10 cellular contexts compared by ENCODE assay signal in genomic region chr16:30966033-30966619, GRCh38. TPM values are rescaled to one million over a fixed set of nuclear protein-coding genes. Genes with fewer than 3 reads are reported as not detected.
DNase-seq lines count a peak whose midpoint lies in the region; ATAC-seq lines count a peak whose summit lies in the region.
"Had no signal": no experiment of that assay in that cellular context is flagged by ENCODE, and none has a peak within 500 bp of the region (broad histone marks: within the 10 kb centered on the region; RNA-seq: fewer than 3 reads in every experiment).

No MANE protein-coding gene starts in this region.

- no peak overlapping the region for H2AK5ac ChIP-seq in trophoblast cell (ENCODE audit: low read length)

- H4K12ac ChIP-seq in trophoblast cell (ENCODE audit: low read depth, low read length), result no peak overlapping the region

- H3K27me3 Mint-ChIP-seq in activated naive CD4-positive, alpha-beta T cell treated with anti-CD3 and anti-CD28 coated beads, Interleukin-2, amount 50 U/mL, for 24 hours, result no peaks in the 10 kb centered on the region

- peaks cover 7% of the 10 kb centered on the region for H3K4me1 Mint-ChIP-seq in activated naive CD4-positive, alpha-beta T cell treated with anti-CD3 and anti-CD28 coated beads, Interleukin-2, amount 50 U/mL, for 24 hours

- no peaks in the 10 kb centered on the region for H3K79me1 ChIP-seq in trophoblast cell (ENCODE audit: low read length)

- H3K18ac ChIP-seq in trophoblast cell (ENCODE audit: low read length), result no peak overlapping the region

- no peak overlapping the region for H3K4ac ChIP-seq in trophoblast cell (ENCODE audit: low read depth, low read length)

- no peak overlapping the region for H3K27ac ChIP-seq in trophoblast cell (ENCODE audit: low read depth, low read length)
- H3K27ac ChIP-seq: 22Rv1, PC-9 had no signal

- no peaks in the 10 kb centered on the region for H3K4me1 ChIP-seq in trophoblast cell (ENCODE audit: control insufficient read depth in 1 of 2, insufficient read depth in 2 of 2, low read length in 2 of 2)

- WGBS in trophoblast cell (ENCODE audit: extremely low coverage, insufficient coverage, insufficient read length), result no CpG with 5 or more reads among the region's 19 CpGs

- peak overlapping the region; percentile 55 for H3K9ac ChIP-seq in trophoblast cell (ENCODE audit: low read length)

- H2AFZ ChIP-seq in trophoblast cell (ENCODE audit: insufficient read depth, low read length, poor library complexity), result no peak overlapping the region
- H2AFZ ChIP-seq: PC-9 had no signal

- no peak overlapping the region for H2BK120ac ChIP-seq in trophoblast cell (ENCODE audit: insufficient read depth, low read length, poor library complexity)

- H2BK12ac ChIP-seq in trophoblast cell (ENCODE audit: low read length), result no peak overlapping the region

- H3K36me3 Mint-ChIP-seq in activated naive CD4-positive, alpha-beta T cell treated with anti-CD3 and anti-CD28 coated beads, Interleukin-2, amount 50 U/mL, for 24 hours, result peaks cover 22% of the 10 kb centered on the region

- H3K27me3 ChIP-seq in trophoblast cell (ENCODE audit: insufficient read depth, low read length), result no peaks in the 10 kb centered on the region

- H3K79me2 ChIP-seq in trophoblast cell (ENCODE audit: control insufficient read depth, insufficient read depth, low read length, poor library complexity), result no peaks in the 10 kb centered on the region

- H3K4me3 Mint-ChIP-seq in activated naive CD4-positive, alpha-beta T cell treated with anti-CD3 and anti-CD28 coated beads, Interleukin-2, amount 50 U/mL, for 24 hours, result no peak overlapping the region

- H4K91ac ChIP-seq in trophoblast cell (ENCODE audit: low read depth, low read length), result no peak overlapping the region

- no peak overlapping the region for H3K14ac ChIP-seq in trophoblast cell (ENCODE audit: low read length)

- peak overlapping the region; percentile 8 for H3K4me3 ChIP-seq in trophoblast cell (ENCODE audit: low read depth, low read length)
- H3K4me3 ChIP-seq: PC-9 had no signal

- H2BK5ac ChIP-seq in trophoblast cell (ENCODE audit: low read depth, low read length, poor library complexity), result no peak overlapping the region

- peaks cover 79 to 80% of the 10 kb centered on the region in 2 experiments for H3K36me3 ChIP-seq in trophoblast cell (ENCODE audit: control insufficient read depth in 1 of 2, insufficient read depth in 2 of 2, low read length in 2 of 2)

- no peak for DNase-seq in activated naive CD4-positive, alpha-beta T cell treated with anti-CD3 and anti-CD28 coated beads, Interleukin-2, amount 50 U/mL, for 16 hours
- DNase-seq in trophoblast cell, result no peak
- DNase-seq: C1 segment of cervical spinal cord, DMS153, NCI-H1092, NCI-H1694 had no signal

- no peak overlapping the region for H4K8ac ChIP-seq in trophoblast cell (ENCODE audit: low read depth, low read length)

- ATAC-seq in HG03469 (IDR thresholded peaks at IDR 0.05; ENCODE audit: unreplicated experiment), result no peak

- no peak overlapping the region for H3K23ac ChIP-seq in trophoblast cell (ENCODE audit: low read length)

- no peaks in the 10 kb centered on the region for H3K9me3 ChIP-seq in trophoblast cell (ENCODE audit: insufficient read depth, low read depth, low read length)

- no peaks in the 10 kb centered on the region for H3K9me3 Mint-ChIP-seq in activated naive CD4-positive, alpha-beta T cell treated with anti-CD3 and anti-CD28 coated beads, Interleukin-2, amount 50 U/mL, for 24 hours

- no peak overlapping the region for H3K4me2 ChIP-seq in trophoblast cell (ENCODE audit: low read length)
- H3K4me2 ChIP-seq: PC-9 had no signal

- H3K27ac Mint-ChIP-seq in activated naive CD4-positive, alpha-beta T cell treated with anti-CD3 and anti-CD28 coated beads, Interleukin-2, amount 50 U/mL, for 24 hours, result peak overlapping the region; percentile 41

RNA-seq across cellular contexts. Expression of gene SETD1A, which starts 8.6 kb away (rescaled TPM):
- 14.9 and 15.0 TPM in 2 replicates for polyA plus RNA-seq in trophoblast cell (2013)

RNA-seq across cellular contexts. Expression of gene ORAI3, which starts 17.3 kb away (rescaled TPM):
- 14.3 and 15.9 TPM in 2 replicates for polyA plus RNA-seq in trophoblast cell (2013)

RNA-seq across cellular contexts. Expression of gene HSD3B7, which starts 18.9 kb away (rescaled TPM):
- polyA plus RNA-seq in trophoblast cell (2013), result 1.3 and 1.6 TPM in 2 replicates

RNA-seq across cellular contexts. Expression of gene FBXL19, which starts 42.8 kb away (rescaled TPM):
- polyA plus RNA-seq in trophoblast cell (2013), result 36.4 and 36.8 TPM in 2 replicates

RNA-seq across cellular contexts. Expression of gene STX1B, which starts 44.3 kb away (rescaled TPM):
- polyA plus RNA-seq in trophoblast cell (2013), result 0.19 and 0.23 TPM in 2 replicates
